Comparison of ENCODE assay signal across 1 cellular context in the genomic region with DNA sequence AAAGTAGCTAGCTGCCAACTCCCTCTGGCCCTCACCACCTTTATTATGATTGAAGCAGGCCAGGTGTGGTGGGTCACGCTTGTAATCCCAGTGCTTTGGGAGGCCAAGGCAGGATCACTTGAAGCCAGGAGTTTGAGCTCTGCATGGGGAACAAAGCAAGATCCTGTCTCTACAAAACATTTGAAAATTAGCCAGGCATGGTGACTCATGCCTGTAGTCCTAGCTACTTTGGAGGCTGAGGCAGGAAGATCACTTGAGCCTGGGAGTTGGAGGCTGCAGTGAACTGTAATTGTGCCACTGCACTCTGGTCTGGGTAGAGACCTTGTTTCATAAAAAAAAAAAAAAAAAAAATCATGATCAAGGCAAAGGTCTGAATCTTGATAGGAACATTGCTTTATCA.
TF ChIP-seq lines count a peak whose summit lies in the region.

No MANE protein-coding gene starts in this region.

TF ChIP-seq in SK-N-SH treated with all-trans-retinoic acid at 6 μM for 48 hours, 23 proteins besides CTCF, POLR2A, EP300 and RAD21 (continued from another document):
- TF ChIP-seq, protein P1, sequence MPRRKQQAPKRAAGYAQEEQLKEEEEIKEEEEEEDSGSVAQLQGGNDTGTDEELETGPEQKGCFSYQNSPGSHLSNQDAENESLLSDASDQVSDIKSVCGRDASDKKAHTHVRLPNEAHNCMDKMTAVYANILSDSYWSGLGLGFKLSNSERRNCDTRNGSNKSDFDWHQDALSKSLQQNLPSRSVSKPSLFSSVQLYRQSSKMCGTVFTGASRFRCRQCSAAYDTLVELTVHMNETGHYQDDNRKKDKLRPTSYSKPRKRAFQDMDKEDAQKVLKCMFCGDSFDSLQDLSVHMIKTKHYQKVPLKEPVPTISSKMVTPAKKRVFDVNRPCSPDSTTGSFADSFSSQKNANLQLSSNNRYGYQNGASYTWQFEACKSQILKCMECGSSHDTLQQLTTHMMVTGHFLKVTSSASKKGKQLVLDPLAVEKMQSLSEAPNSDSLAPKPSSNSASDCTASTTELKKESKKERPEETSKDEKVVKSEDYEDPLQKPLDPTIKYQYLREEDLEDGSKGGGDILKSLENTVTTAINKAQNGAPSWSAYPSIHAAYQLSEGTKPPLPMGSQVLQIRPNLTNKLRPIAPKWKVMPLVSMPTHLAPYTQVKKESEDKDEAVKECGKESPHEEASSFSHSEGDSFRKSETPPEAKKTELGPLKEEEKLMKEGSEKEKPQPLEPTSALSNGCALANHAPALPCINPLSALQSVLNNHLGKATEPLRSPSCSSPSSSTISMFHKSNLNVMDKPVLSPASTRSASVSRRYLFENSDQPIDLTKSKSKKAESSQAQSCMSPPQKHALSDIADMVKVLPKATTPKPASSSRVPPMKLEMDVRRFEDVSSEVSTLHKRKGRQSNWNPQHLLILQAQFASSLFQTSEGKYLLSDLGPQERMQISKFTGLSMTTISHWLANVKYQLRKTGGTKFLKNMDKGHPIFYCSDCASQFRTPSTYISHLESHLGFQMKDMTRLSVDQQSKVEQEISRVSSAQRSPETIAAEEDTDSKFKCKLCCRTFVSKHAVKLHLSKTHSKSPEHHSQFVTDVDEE (CRISPR knock-in tag; IDR thresholded peaks at IDR 0.05): no peak
- TF ChIP-seq ZNF70 (CRISPR knock-in tag; IDR thresholded peaks at IDR 0.05) (no peak), CSDC2 (CRISPR knock-in tag; IDR thresholded peaks at IDR 0.05) (no peak)
